Comparison of ENCODE assay signal across 10 cellular contexts in the genomic region with DNA sequence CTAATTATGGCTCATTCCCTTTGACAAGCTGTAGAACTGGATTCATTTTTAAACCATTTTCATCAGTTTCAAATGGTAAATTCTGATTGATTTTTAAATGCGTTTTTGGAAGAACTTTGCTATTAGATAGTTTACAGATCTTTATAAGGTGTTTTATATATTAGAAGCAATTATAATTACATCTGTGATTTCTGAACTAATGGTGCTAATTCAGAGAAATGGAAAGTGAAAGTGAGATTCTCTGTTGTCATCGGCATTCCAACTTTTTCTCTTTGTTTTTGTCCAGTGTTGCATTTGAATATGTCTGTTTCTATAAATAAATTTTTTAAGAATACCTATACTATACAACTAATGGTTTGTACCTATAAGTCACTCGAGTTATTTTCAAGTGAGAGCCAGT.
DNase-seq lines count a peak whose midpoint lies in the region; ATAC-seq and TF ChIP-seq lines count a peak whose summit lies in the region.
"Had no signal": no experiment of that assay in that cellular context is flagged by ENCODE, and none has a peak within 500 bp of the region (broad histone marks: within the 10 kb centered on the region; RNA-seq: fewer than 3 reads in every experiment).

No MANE protein-coding gene starts in this region.

- intact Hi-C loops in body of pancreas (cut with DNase I): no loop called here

- H3K36me3 ChIP-seq in BLaER1 treated with 17β-estradiol and CSF1 and Interleukin-3, amounts not matched to agents 10 nM and 100 nM: peaks cover 0 to 32% (median 17%) of the 10 kb centered on the region in 11 experiments; a peak in 13 of 22 replicates
- no peaks in the 10 kb centered on the region for H3K36me3 ChIP-seq in OCI-LY1 (ENCODE audit: insufficient read depth, low read length)
- H3K36me3 ChIP-seq in effector memory CD4-positive, alpha-beta T cell (ENCODE audit: control insufficient read depth, insufficient read depth, low read length): peaks cover 9% of the 10 kb centered on the region
- H3K36me3 ChIP-seq in body of pancreas (replicated peaks in 1 of 2; ENCODE audit: insufficient read depth in 1 of 2, low read depth in 2 of 2): no peaks in the 10 kb centered on the region
- no peaks in the 10 kb centered on the region for H3K36me3 ChIP-seq in GM23338 (ENCODE audit: insufficient read depth)

- no peaks in the 10 kb centered on the region for H3K27me3 ChIP-seq in BLaER1 treated with 17β-estradiol and CSF1 and Interleukin-3, amounts not matched to agents 10 nM and 100 nM
- H3K27me3 ChIP-seq in OCI-LY1 (ENCODE audit: insufficient read depth, low read length): no peaks in the 10 kb centered on the region
- no peaks in the 10 kb centered on the region for H3K27me3 ChIP-seq in effector memory CD4-positive, alpha-beta T cell (replicated peaks; ENCODE audit: control insufficient read depth, insufficient read depth, low read length, poor library complexity, severe bottlenecking)
- no peaks in the 10 kb centered on the region for H3K27me3 ChIP-seq in body of pancreas
- no peaks in the 10 kb centered on the region for H3K27me3 ChIP-seq in GM23338 (ENCODE audit: insufficient read depth)

- H3K9me2 ChIP-seq in OCI-LY1 (ENCODE audit: low read depth, low read length) (no peaks in the 10 kb centered on the region), GM23338 (ENCODE audit: insufficient read depth) (no peaks in the 10 kb centered on the region)

- H3K36me3 Mint-ChIP-seq in osteocyte (ENCODE audit: unreplicated experiment) (peaks cover 7% of the 10 kb centered on the region), GM23338 (ENCODE audit: low read depth) (peaks cover 4% of the 10 kb centered on the region; the same call in 2 of the 3 replicates)

- no peak for TF ChIP-seq POLR2A in body of pancreas (IDR thresholded peaks at IDR 0.05)

- H3K9me3 ChIP-seq in BLaER1 treated with 17β-estradiol and CSF1 and Interleukin-3, amounts not matched to agents 10 nM and 100 nM (replicated peaks in 1 of 11): no peaks in the 10 kb centered on the region
- H3K9me3 ChIP-seq in OCI-LY1 (ENCODE audit: low read length) (no peaks in the 10 kb centered on the region), body of pancreas (no peaks in the 10 kb centered on the region)
- H3K9me3 ChIP-seq in effector memory CD4-positive, alpha-beta T cell (ENCODE audit: control insufficient read depth, low read length): no peaks in the 10 kb centered on the region

- H3K4me3 ChIP-seq in BLaER1 treated with 17β-estradiol and CSF1 and Interleukin-3, amounts not matched to agents 10 nM and 100 nM: peak overlapping the region; percentile 7 to 53 (median 44); a peak in 16 of 20 replicates
- H3K4me3 ChIP-seq in OCI-LY1 (ENCODE audit: low read depth, low read length, poor library complexity, severe bottlenecking) (no peak overlapping the region), body of pancreas (no peak overlapping the region), GM23338 (no peak overlapping the region)
- peak overlapping the region; percentile 40 for H3K4me3 ChIP-seq in effector memory CD4-positive, alpha-beta T cell (ENCODE audit: insufficient read depth, low read depth, low read length, poor library complexity, severe bottlenecking)

- no peak for ATAC-seq in body of pancreas
- no peak for ATAC-seq in GM23338

- H3K27me3 Mint-ChIP-seq in osteocyte (ENCODE audit: unreplicated experiment) (no peaks in the 10 kb centered on the region), GM23338 (ENCODE audit: insufficient read depth, low read depth, poor library complexity) (no peaks in the 10 kb centered on the region)

- DNase-seq in effector memory CD4-positive, alpha-beta T cell: no peak
- DNase-seq in osteocyte (ENCODE audit: extremely low spot score, unreplicated experiment) (no peak), body of pancreas (no peak), retina (no peak), NCI-H446 treated with DMSO at 0.1 percent for 48 hours (lab: John Stamatoyannopoulos, UW) (no peak), GM23338 (ENCODE audit: low spot score) (no peak)
- DNase-seq: activated CD8-positive, alpha-beta memory T cell treated with anti-CD3 and anti-CD28 coated beads for 24 hours; NCI-H82 had no signal

- peak overlapping the region; percentile 28 to 85 (median 66); a peak in 17 of 22 replicates for H3K4me2 ChIP-seq in BLaER1 treated with 17β-estradiol and CSF1 and Interleukin-3, amounts not matched to agents 10 nM and 100 nM
- H3K4me2 ChIP-seq in OCI-LY1 (ENCODE audit: low read length) (peak overlapping the region; percentile 37), GM23338 (no peak overlapping the region)

- H2AFZ ChIP-seq in OCI-LY1 (ENCODE audit: low read length): peak overlapping the region; percentile 64
- H2AFZ ChIP-seq in GM23338: no peak overlapping the region

- H3K27ac ChIP-seq in BLaER1 treated with 17β-estradiol and CSF1 and Interleukin-3, amounts not matched to agents 10 nM and 100 nM: peak overlapping the region in 10 of 11 experiments; percentile 39 to 65 (median 56); a peak in 18 of 22 replicates
- no peak overlapping the region for H3K27ac ChIP-seq in OCI-LY1 (ENCODE audit: low read depth, low read length, poor library complexity, severe bottlenecking)
- H3K27ac ChIP-seq in effector memory CD4-positive, alpha-beta T cell (ENCODE audit: insufficient read depth, low read length, poor library complexity, severe bottlenecking): peak overlapping the region; percentile 35
- peak overlapping the region in 1 of 4 donors; percentile 39 for H3K27ac ChIP-seq in body of pancreas
- H3K27ac ChIP-seq in GM23338 (ENCODE audit: low read depth): no peak overlapping the region

- H3K4me3 Mint-ChIP-seq in osteocyte (ENCODE audit: unreplicated experiment) (peak overlapping the region; percentile 56), GM23338 (no peak overlapping the region)

- H3K9me3 Mint-ChIP-seq in osteocyte (ENCODE audit: unreplicated experiment): no peaks in the 10 kb centered on the region
- H3K9me3 Mint-ChIP-seq in GM23338: peaks cover 2% of the 10 kb centered on the region; the same call in 1 of the 3 replicates

- 20 to 35% methylated on average over 3 of the region's 3 CpGs for WGBS in body of pancreas, 2 donors

- H3F3A ChIP-seq in OCI-LY1 (ENCODE audit: insufficient read depth, low read length): no peaks in the 10 kb centered on the region
- H3F3A ChIP-seq in GM23338 (replicated peaks; ENCODE audit: low read depth): no peaks in the 10 kb centered on the region

- no peak for TF ChIP-seq CTCF in OCI-LY1 (IDR thresholded peaks at IDR 0.05; ENCODE audit: low read length)
- no peak for TF ChIP-seq CTCF in osteocyte (IDR thresholded peaks at IDR 0.05)
- TF ChIP-seq CTCF in body of pancreas (IDR thresholded peaks at IDR 0.05): no peak
- TF ChIP-seq CTCF in GM23338 (conservative IDR thresholded peaks at IDR 0.05; ENCODE audit: low read depth in 2 of 2): no peak

- H3K79me2 ChIP-seq in OCI-LY1 (ENCODE audit: insufficient read depth, low read length): no peaks in the 10 kb centered on the region
- no peaks in the 10 kb centered on the region for H3K79me2 ChIP-seq in GM23338 (replicated peaks; ENCODE audit: insufficient read depth)

- peak overlapping the region; percentile 4 to 66 (median 30); a peak in 14 of 22 replicates for H3K9ac ChIP-seq in BLaER1 treated with 17β-estradiol and CSF1 and Interleukin-3, amounts not matched to agents 10 nM and 100 nM
- no peak overlapping the region for H3K9ac ChIP-seq in OCI-LY1 (ENCODE audit: low read length)

- peak overlapping the region; percentile 92 for H3K27ac Mint-ChIP-seq in osteocyte (ENCODE audit: unreplicated experiment)
- H3K27ac Mint-ChIP-seq in GM23338: no peak overlapping the region

- H3K4me1 Mint-ChIP-seq in osteocyte (ENCODE audit: unreplicated experiment) (peaks cover 37% of the 10 kb centered on the region), GM23338 (no peaks in the 10 kb centered on the region)

- peaks cover 2 to 15% (median 8%) of the 10 kb centered on the region in 10 experiments; a peak in 16 of 20 replicates for H3K4me1 ChIP-seq in BLaER1 treated with 17β-estradiol and CSF1 and Interleukin-3, amounts not matched to agents 10 nM and 100 nM
- H3K4me1 ChIP-seq in OCI-LY1 (ENCODE audit: insufficient read depth, low read length, severe bottlenecking) (peaks cover 7% of the 10 kb centered on the region), body of pancreas (no peaks in the 10 kb centered on the region), GM23338 (ENCODE audit: insufficient read depth) (no peaks in the 10 kb centered on the region)
- H3K4me1 ChIP-seq in effector memory CD4-positive, alpha-beta T cell (ENCODE audit: control insufficient read depth, insufficient read depth, low read length, poor library complexity, severe bottlenecking): no peaks in the 10 kb centered on the region

- no peaks in the 10 kb centered on the region for H4K20me1 ChIP-seq in BLaER1 treated with 17β-estradiol and CSF1 and Interleukin-3, amounts not matched to agents 10 nM and 100 nM
- H4K20me1 ChIP-seq in OCI-LY1 (ENCODE audit: insufficient read depth, low read length) (no peaks in the 10 kb centered on the region), GM23338 (replicated peaks; ENCODE audit: insufficient read depth) (no peaks in the 10 kb centered on the region)

TF ChIP-seq in GM23338, 12 proteins besides CTCF, POLR2A, EP300 and RAD21 (continues in another document):
- TF ChIP-seq CREB1 (CRISPR knock-in tag; IDR thresholded peaks at IDR 0.05; ENCODE audit: low read depth) (no peak), ZNF331 (CRISPR knock-in tag; IDR thresholded peaks at IDR 0.05; ENCODE audit: low read depth) (no peak), POLR2AphosphoS5 (IDR thresholded peaks at IDR 0.05; ENCODE audit: low read depth) (no peak), STAT1 (IDR thresholded peaks at IDR 0.05; ENCODE audit: unreplicated experiment) (no peak), ZNF114 (CRISPR knock-in tag; IDR thresholded peaks at IDR 0.05) (no peak)

Comparison
In these comparisons a context has a peak if more than half of its experiments do, and no peak if none do; other contexts are left out.
1. H3K27ac ChIP-seq: peak in BLaER1 treated with 17β-estradiol and CSF1 and Interleukin-3, amounts not matched to agents 10 nM and 100 nM (10 of 11) and effector memory CD4-positive, alpha-beta T cell (single experiment); none in OCI-LY1 (single experiment) and GM23338 (single experiment).
2. H3K4me3 ChIP-seq: peak in BLaER1 treated with 17β-estradiol and CSF1 and Interleukin-3, amounts not matched to agents 10 nM and 100 nM (10 of 10) and effector memory CD4-positive, alpha-beta T cell (single experiment); none in OCI-LY1 (single experiment), body of pancreas (0 of 2) and GM23338 (single experiment).